9 cellular contexts compared by ENCODE assay signal in the genomic region with DNA sequence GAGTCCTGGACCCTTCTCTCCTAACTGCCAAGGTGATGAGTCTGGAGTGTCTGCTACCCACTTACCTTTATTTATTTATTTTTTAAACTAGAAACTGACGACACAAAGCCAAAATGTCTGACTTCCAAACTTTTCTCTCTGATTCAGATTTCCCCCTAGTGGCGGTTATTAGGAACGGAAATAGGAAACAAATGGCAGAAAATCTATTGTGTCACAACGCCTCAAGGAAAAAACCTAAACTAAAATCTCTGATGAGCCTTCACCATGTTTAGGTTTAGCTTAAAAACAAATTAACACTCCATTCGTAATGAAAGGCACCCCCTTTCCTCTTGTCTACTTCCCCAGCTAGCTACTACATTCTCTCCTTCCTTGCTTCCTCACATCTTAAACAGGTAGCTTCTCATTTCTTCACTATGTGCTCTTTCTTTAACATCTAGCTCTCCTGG.
DNase-seq lines count a peak whose midpoint lies in the region; ATAC-seq, FAIRE-seq and TF ChIP-seq lines count a peak whose summit lies in the region.
"Had no signal": no experiment of that assay in that cellular context is flagged by ENCODE, and none has a peak within 500 bp of the region (broad histone marks: within the 10 kb centered on the region; RNA-seq: fewer than 3 reads in every experiment).

No MANE protein-coding gene starts in this region.

- peak overlapping the region; percentile 19 to 48 for H3K27ac ChIP-seq in SK-N-SH (ENCODE audit: low read depth in 2 of 2, low read length in 1 of 2)

- ATAC-seq in HG03159 (IDR thresholded peaks at IDR 0.05; ENCODE audit: unreplicated experiment) = no peak
- ATAC-seq in GM19395 (IDR thresholded peaks at IDR 0.05; ENCODE audit: unreplicated experiment) = no peak
- ATAC-seq: naive thymus-derived CD8-positive, alpha-beta T cell had no signal

- no peaks in the 10 kb centered on the region for H3K27me3 ChIP-seq in SK-N-SH (ENCODE audit: insufficient read depth)

- peaks cover 3% of the 10 kb centered on the region in 2 experiments; a peak in 3 of 4 replicates for H3K4me1 ChIP-seq in SK-N-SH (ENCODE audit: control insufficient read depth in 1 of 2, insufficient read depth in 2 of 2, low read depth in 1 of 2, low read length in 1 of 2)

- no peaks in the 10 kb centered on the region for H3K79me2 ChIP-seq in SK-N-SH (ENCODE audit: insufficient read depth)

- no peaks in the 10 kb centered on the region for H3K9me2 ChIP-seq in SK-N-SH

- no peak for FAIRE-seq in D721Med (lab: Jason Lieb, UNC)

- no peaks in the 10 kb centered on the region for H4K20me1 ChIP-seq in SK-N-SH (ENCODE audit: insufficient read depth)

- peaks cover 22 to 31% of the 10 kb centered on the region in 2 experiments for H3K36me3 ChIP-seq in SK-N-SH (replicated peaks in 1 of 2; ENCODE audit: control insufficient read depth in 1 of 2, insufficient read depth in 2 of 2, low read length in 1 of 2)

- H3K9me3 ChIP-seq in SK-N-SH = no peaks in the 10 kb centered on the region

- H3K9ac ChIP-seq in SK-N-SH = peak overlapping the region; percentile 46; the same call in 1 of the 2 replicates

- no peak overlapping the region for H3K4me2 ChIP-seq in SK-N-SH

- 14% methylated on average over 5 of the region's 5 CpGs for WGBS in SK-N-SH (ENCODE audit: low lambda C conversion rate)

- H2AFZ ChIP-seq in SK-N-SH (ENCODE audit: low read depth) = peak overlapping the region; percentile 62

- CTCF ChIA-PET in SK-N-SH (lab: Yijun Ruan, JAX) = interaction anchor here (0.7 to 2.5 kb wide), 20 partner anchors 9 to 729 kb away, joined by 3 to 15 read pairs (median 4); no protein-coding TSS in a partner anchor

- H3K4me3 ChIP-seq in SK-N-SH (ENCODE audit: low read depth in 2 of 2, low read length in 1 of 2) (no peak overlapping the region; a peak in 1 of 4 replicates), fibroblast of pulmonary artery (replicated peaks; ENCODE audit: low read depth, low read length) (no peak overlapping the region)

- DNase-seq in D721Med (ENCODE audit: insufficient read length, low spot score) (no peak), HuH-7 (ENCODE audit: low spot score) (peak; percentile 28), SK-N-SH (peak; percentile 28), fibroblast of pulmonary artery (ENCODE audit: low read depth) (peak; percentile 75), renal cortical epithelial cell (ENCODE audit: low read depth) (peak; percentile 59), NCI-H1436 (lab: John Stamatoyannopoulos, UW) (no peak)

- TF ChIP-seq CTCF in D721Med (IDR thresholded peaks at IDR 0.05; ENCODE audit: insufficient read depth, missing control alignments) (peak; percentile 57), SK-N-SH (IDR thresholded peaks at IDR 0.05) (peak; percentile 80), fibroblast of pulmonary artery (IDR thresholded peaks at IDR 0.05; ENCODE audit: low read length, missing control alignments) (peak; percentile 74)

- POLR2A ChIA-PET in SK-N-SH (lab: Yijun Ruan, JAX) = interaction anchor here (1.2 kb wide), 1 partner anchor 94 kb away, joined by 3 read pairs; a partner anchor contains a TSS

- H3F3A ChIP-seq in SK-N-SH (replicated peaks; ENCODE audit: insufficient read depth) = peaks cover 13% of the 10 kb centered on the region

- peak; percentile 82 for TF ChIP-seq RAD21 in SK-N-SH (IDR thresholded peaks at IDR 0.05; ENCODE audit: low read length)

- no peak for TF ChIP-seq EP300 in SK-N-SH (IDR thresholded peaks at IDR 0.05; ENCODE audit: borderline replicate concordance in 1 of 2, low read depth in 1 of 2, low read length in 1 of 2)

TF ChIP-seq in SK-N-SH, 30 proteins besides CTCF, POLR2A, EP300 and RAD21:
- TF ChIP-seq SMC3 (IDR thresholded peaks at IDR 0.05; ENCODE audit: low read depth, low read length) (peak; percentile 70), YY1 (IDR thresholded peaks at IDR 0.05; ENCODE audit: low read depth) (peak; percentile 82; the same call in 1 of the 2 replicates)
- TF ChIP-seq, protein P1, sequence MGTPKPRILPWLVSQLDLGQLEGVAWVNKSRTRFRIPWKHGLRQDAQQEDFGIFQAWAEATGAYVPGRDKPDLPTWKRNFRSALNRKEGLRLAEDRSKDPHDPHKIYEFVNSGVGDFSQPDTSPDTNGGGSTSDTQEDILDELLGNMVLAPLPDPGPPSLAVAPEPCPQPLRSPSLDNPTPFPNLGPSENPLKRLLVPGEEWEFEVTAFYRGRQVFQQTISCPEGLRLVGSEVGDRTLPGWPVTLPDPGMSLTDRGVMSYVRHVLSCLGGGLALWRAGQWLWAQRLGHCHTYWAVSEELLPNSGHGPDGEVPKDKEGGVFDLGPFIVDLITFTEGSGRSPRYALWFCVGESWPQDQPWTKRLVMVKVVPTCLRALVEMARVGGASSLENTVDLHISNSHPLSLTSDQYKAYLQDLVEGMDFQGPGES (IDR thresholded peaks at IDR 0.05; ENCODE audit: low read depth, low read length) = no peak

Comparison
In these comparisons a context has a peak if more than half of its experiments do, and no peak if none do; other contexts are left out.
1. DNase-seq: peak in HuH-7 (single experiment), SK-N-SH (single experiment), fibroblast of pulmonary artery (single experiment) and renal cortical epithelial cell (single experiment); none in D721Med (single experiment) and NCI-H1436 (single experiment).
2. Peak in every context shown above with its lines, with median percentiles within 50 percentile points of each other: CTCF ChIP-seq.